Comparison of ENCODE assay signal across 20 cellular contexts in the genomic region with DNA sequence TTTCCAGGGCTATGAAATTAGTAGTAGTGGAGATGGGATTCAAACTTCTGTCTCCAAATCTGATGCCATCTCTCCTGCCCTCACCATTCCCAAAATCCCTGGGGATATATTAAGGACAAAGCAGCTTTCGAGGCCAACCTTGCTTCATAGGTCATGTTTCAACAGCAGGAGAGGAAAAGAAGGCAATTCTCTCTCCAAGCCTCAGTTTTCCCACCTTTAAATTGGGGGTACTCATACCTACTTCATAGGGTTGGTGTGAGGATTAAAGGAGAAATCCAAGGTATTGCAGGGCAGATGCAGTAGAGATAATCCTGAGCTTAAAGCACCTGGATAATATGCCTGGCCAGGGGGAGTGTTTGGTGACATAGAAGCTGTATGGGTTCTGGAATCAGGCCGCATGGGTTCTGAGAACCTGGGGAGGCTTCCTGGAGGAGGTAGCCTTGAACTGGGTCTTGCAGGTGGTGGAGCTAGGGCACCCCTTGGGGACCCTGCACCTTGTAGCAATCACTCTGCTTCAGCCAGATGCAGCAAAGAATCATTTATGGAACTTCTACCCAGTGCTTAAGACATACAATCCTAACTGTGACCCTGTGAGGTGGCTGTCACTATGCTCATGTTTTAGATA. TPM values are rescaled to one million over a fixed set of nuclear protein-coding genes. Genes with fewer than 3 reads are reported as not detected.
DNase-seq lines count a peak whose midpoint lies in the region; ATAC-seq, FAIRE-seq and TF ChIP-seq lines count a peak whose summit lies in the region.
"Had no signal": no experiment of that assay in that cellular context is flagged by ENCODE, and none has a peak within 500 bp of the region (broad histone marks: within the 10 kb centered on the region; RNA-seq: fewer than 3 reads in every experiment).

No MANE protein-coding gene starts in this region.

- peak overlapping the region; percentile 34 for H3K27ac Mint-ChIP-seq in astrocyte (ENCODE audit: unreplicated experiment)
- H3K27ac Mint-ChIP-seq: CD4-positive, CD25-positive, alpha-beta regulatory T cell; CD8-positive, alpha-beta memory T cell; H9 had no signal

- H2BK120ac ChIP-seq in IMR-90 (ENCODE audit: low read depth, low read length) = no peak overlapping the region
- H2BK120ac ChIP-seq in mesendoderm (ENCODE audit: low read depth, low read length) = no peak overlapping the region

- H2BK5ac ChIP-seq in IMR-90 (ENCODE audit: low read depth, low read length, poor library complexity, severe bottlenecking) (no peak overlapping the region), mesendoderm (ENCODE audit: low read length) (no peak overlapping the region)

- no peak overlapping the region for H4K5ac ChIP-seq in IMR-90 (ENCODE audit: low read depth, low read length)
- H4K5ac ChIP-seq in mesendoderm (ENCODE audit: low read length) = no peak overlapping the region

- H3K9me3 ChIP-seq in IMR-90 (ENCODE audit: control insufficient read depth, insufficient read depth, low read length) (no peaks in the 10 kb centered on the region), astrocyte (ENCODE audit: insufficient read depth, low read depth, low read length) (no peaks in the 10 kb centered on the region), sigmoid colon (no peaks in the 10 kb centered on the region)
- H3K9me3 ChIP-seq: BE2C had no signal

- peak overlapping the region; percentile 29; the same call in 1 of the 2 replicates for H2BK20ac ChIP-seq in IMR-90 (ENCODE audit: low read depth, low read length)

- TF ChIP-seq POLR2A in IMR-90 (IDR thresholded peaks at IDR 0.05; ENCODE audit: low read depth, low read length) (no peak), sigmoid colon (IDR thresholded peaks at IDR 0.05) (no peak)

- H3K4me2 ChIP-seq in IMR-90 (ENCODE audit: low read depth, low read length) (no peak overlapping the region), astrocyte (ENCODE audit: low read length) (no peak overlapping the region), mesendoderm (ENCODE audit: low read length) (no peak overlapping the region)

- intact Hi-C loops in IMR-90 (cut with micrococcal nuclease) = no loop called here
- intact Hi-C loops in sigmoid colon (cut with DNase I) = no loop called here

- no peak for FAIRE-seq in astrocyte (lab: Jason Lieb, UNC)
- FAIRE-seq: A204.1, G401.6, GM12891, HTR-8/SVneo had no signal

- peaks cover 1% of the 10 kb centered on the region; the same call in 1 of the 2 replicates for H3K27me3 ChIP-seq in IMR-90 (ENCODE audit: control insufficient read depth, insufficient read depth, low read length)
- no peaks in the 10 kb centered on the region for H3K27me3 ChIP-seq in astrocyte (ENCODE audit: insufficient read depth, low read length)
- H3K27me3 ChIP-seq in mesendoderm (ENCODE audit: insufficient read depth, low read length, poor library complexity) = no peaks in the 10 kb centered on the region
- H3K27me3 ChIP-seq in sigmoid colon = no peaks in the 10 kb centered on the region
- H3K27me3 ChIP-seq: BE2C had no signal

- H3K4me3 ChIP-seq in IMR-90 (ENCODE audit: insufficient read depth, low read depth, low read length) = no peak overlapping the region
- H3K4me3 ChIP-seq in astrocyte (ENCODE audit: insufficient read depth, low read depth, low read length) = no peak overlapping the region
- no peak overlapping the region for H3K4me3 ChIP-seq in mesendoderm (ENCODE audit: low read length)
- no peak overlapping the region for H3K4me3 ChIP-seq in sigmoid colon

- H3K79me2 ChIP-seq in astrocyte (ENCODE audit: insufficient read depth, low read length) = no peaks in the 10 kb centered on the region
- no peaks in the 10 kb centered on the region for H3K79me2 ChIP-seq in mesendoderm (ENCODE audit: control insufficient read depth, insufficient read depth, low read length)

- POLR2A ChIA-PET in IMR-90 (lab: Charles Lee; ENCODE audit: unreplicated experiment) = no interaction called here

- CTCF ChIA-PET in IMR-90 (lab: Yijun Ruan, JAX) = interaction anchor here (1.1 kb wide), 1 partner anchor 41 kb away, joined by 3 read pairs; no protein-coding TSS in a partner anchor

- no peak for ATAC-seq in IMR-90 (ENCODE audit: low read depth)

- DNase-seq in IMR-90 = no peak
- no peak for DNase-seq in astrocyte (ENCODE audit: low read depth)
- no peak for DNase-seq in mesendoderm
- peak; percentile 20 for DNase-seq in sigmoid colon
- no peak for DNase-seq in NCI-H2227 treated with DMSO at 0.1 percent for 48 hours (lab: John Stamatoyannopoulos, UW)
- no peak for DNase-seq in ureter (ENCODE audit: low spot score)
- no peak for DNase-seq in activated effector memory CD4-positive, alpha-beta T cell treated with Interleukin-2 at 50 U/mL for 16 hours
- DNase-seq: ACHN; BE2C; C1 segment of cervical spinal cord; CD4-positive, CD25-positive, alpha-beta regulatory T cell; CD8-positive, alpha-beta memory T cell; COR-L47; DMS 273 treated with DMSO at 0.1 percent for 48 hours; GOT3; H9 had no signal

- H3K23ac ChIP-seq in IMR-90 (ENCODE audit: low read depth, low read length) (no peak overlapping the region), mesendoderm (ENCODE audit: low read length) (no peak overlapping the region)

- H3K36me3 ChIP-seq in IMR-90 (ENCODE audit: control insufficient read depth, insufficient read depth, low read length) = no peaks in the 10 kb centered on the region
- H3K36me3 ChIP-seq in astrocyte (ENCODE audit: insufficient read depth, low read length) = no peaks in the 10 kb centered on the region
- no peaks in the 10 kb centered on the region for H3K36me3 ChIP-seq in mesendoderm (ENCODE audit: control insufficient read depth, insufficient read depth, low read length)
- H3K36me3 ChIP-seq in sigmoid colon = no peaks in the 10 kb centered on the region
- H3K36me3 ChIP-seq: BE2C had no signal

- in situ Hi-C loops in IMR-90 (cut with MboI; ENCODE audit: low sequenced_read_pairs) = no loop called here

- no peak overlapping the region for H3K56ac ChIP-seq in IMR-90 (ENCODE audit: extremely low read depth, insufficient read depth, low read length)
- H3K56ac ChIP-seq in mesendoderm (ENCODE audit: low read length) = no peak overlapping the region

- no peaks in the 10 kb centered on the region for H3K27me3 Mint-ChIP-seq in astrocyte (ENCODE audit: low read depth, unreplicated experiment)

- no peak for TF ChIP-seq RAD21 in IMR-90 (IDR thresholded peaks at IDR 0.05; ENCODE audit: low read length)

- no peak overlapping the region for H3K4me3 Mint-ChIP-seq in astrocyte (ENCODE audit: unreplicated experiment)
- H3K4me3 Mint-ChIP-seq: CD4-positive, CD25-positive, alpha-beta regulatory T cell; CD8-positive, alpha-beta memory T cell; H9 had no signal

- no peak overlapping the region; the same call in 1 of the 2 replicates for H2AK5ac ChIP-seq in IMR-90 (ENCODE audit: low read depth, low read length)
- no peak overlapping the region for H2AK5ac ChIP-seq in mesendoderm (ENCODE audit: low read length)

- H3K4ac ChIP-seq in IMR-90 (ENCODE audit: low read depth, low read length) (no peak overlapping the region), mesendoderm (ENCODE audit: low read depth, low read length) (peak overlapping the region; percentile 27)

- H2BK15ac ChIP-seq in IMR-90 (ENCODE audit: low read depth, low read length) (no peak overlapping the region), mesendoderm (replicated peaks; ENCODE audit: low read depth) (no peak overlapping the region)

- no peak overlapping the region for H3K14ac ChIP-seq in IMR-90 (replicated peaks; ENCODE audit: low read depth, low read length)

- H3K9ac ChIP-seq in IMR-90 (ENCODE audit: low read depth, low read length) (no peak overlapping the region), astrocyte (ENCODE audit: low read length) (no peak overlapping the region), mesendoderm (ENCODE audit: low read length) (no peak overlapping the region)

- no peak for TF ChIP-seq EP300 in sigmoid colon (IDR thresholded peaks at IDR 0.05)

- WGBS in IMR-90 (ENCODE audit: extremely low coverage in 2 of 2, insufficient read length in 1 of 2), 2 experiments = 100% methylated on average over 1 of the region's 2 CpGs; no CpG with 5 or more reads in 1 of the 2 experiments
- WGBS in mesendoderm (ENCODE audit: extremely low coverage, insufficient coverage, low lambda C conversion rate) = no CpG with 5 or more reads among the region's 2 CpGs
- 93 to 94% methylated on average over 2 of the region's 2 CpGs for WGBS in sigmoid colon, 2 donors

- dilution Hi-C loops in IMR-90 (cut with HindIII; ENCODE audit: low sequenced_read_pairs, unreplicated experiment) = no loop called here

- no TSS peak for BruUV-seq in IMR-90 (replicated peaks; lab: Mats Ljungman, UMichigan)

- peaks cover 8% of the 10 kb centered on the region for H3K9me1 ChIP-seq in IMR-90 (ENCODE audit: insufficient read depth, low read length)

- H3K18ac ChIP-seq in IMR-90 (ENCODE audit: low read depth, low read length) (no peak overlapping the region), mesendoderm (ENCODE audit: low read length) (no peak overlapping the region)

- H3K9me3 Mint-ChIP-seq in astrocyte (ENCODE audit: unreplicated experiment) = no peaks in the 10 kb centered on the region
- H3K9me3 Mint-ChIP-seq: CD4-positive, CD25-positive, alpha-beta regulatory T cell; CD8-positive, alpha-beta memory T cell; H9 had no signal

- peaks cover 17% of the 10 kb centered on the region for H3K4me1 Mint-ChIP-seq in astrocyte (ENCODE audit: low read depth, unreplicated experiment)
- H3K4me1 Mint-ChIP-seq: CD4-positive, CD25-positive, alpha-beta regulatory T cell; CD8-positive, alpha-beta memory T cell had no signal

- H3K27ac ChIP-seq in IMR-90 (ENCODE audit: insufficient read depth, low read length) = no peak overlapping the region
- no peak overlapping the region for H3K27ac ChIP-seq in astrocyte (ENCODE audit: low read depth, low read length)
- H3K27ac ChIP-seq in mesendoderm (ENCODE audit: low read depth, low read length) = no peak overlapping the region
- no peak overlapping the region for H3K27ac ChIP-seq in sigmoid colon

- H4K8ac ChIP-seq in IMR-90 (ENCODE audit: low read depth in 2 of 2, low read length in 2 of 2) = no peak overlapping the region
- no peak overlapping the region for H4K8ac ChIP-seq in mesendoderm (ENCODE audit: low read depth, low read length)

- no peaks in the 10 kb centered on the region; a peak in 1 of 4 replicates for H3K79me1 ChIP-seq in IMR-90 (ENCODE audit: low read depth in 1 of 2, low read length in 2 of 2)
- no peaks in the 10 kb centered on the region for H3K79me1 ChIP-seq in mesendoderm (ENCODE audit: low read length)

- no peak for TF ChIP-seq CTCF in IMR-90 (conservative IDR thresholded peaks at IDR 0.05; ENCODE audit: low read depth, low read length)
- no peak for TF ChIP-seq CTCF in astrocyte (IDR thresholded peaks at IDR 0.05; ENCODE audit: insufficient read depth, low read depth, low read length)
- no peak for TF ChIP-seq CTCF in sigmoid colon (IDR thresholded peaks at IDR 0.05)

- no peak overlapping the region for H4K91ac ChIP-seq in IMR-90 (ENCODE audit: insufficient read depth, low read depth, low read length)

- no peaks in the 10 kb centered on the region for H3K36me3 Mint-ChIP-seq in astrocyte (ENCODE audit: low read depth, unreplicated experiment)
- H3K36me3 Mint-ChIP-seq: CD4-positive, CD25-positive, alpha-beta regulatory T cell; CD8-positive, alpha-beta memory T cell had no signal

- no peak overlapping the region for H2AFZ ChIP-seq in IMR-90 (replicated peaks; ENCODE audit: low read length, poor library complexity)
- no peak overlapping the region for H2AFZ ChIP-seq in astrocyte (ENCODE audit: low read depth, low read length)

- H4K20me1 ChIP-seq in IMR-90 (ENCODE audit: insufficient read depth, low read length) = no peaks in the 10 kb centered on the region
- H4K20me1 ChIP-seq in astrocyte (ENCODE audit: insufficient read depth, low read length) = no peaks in the 10 kb centered on the region

- H3K4me1 ChIP-seq in IMR-90 (ENCODE audit: control insufficient read depth, insufficient read depth, low read length) = peaks cover 7% of the 10 kb centered on the region
- H3K4me1 ChIP-seq in astrocyte (ENCODE audit: insufficient read depth, low read length) = peaks cover 11% of the 10 kb centered on the region
- peaks cover 3% of the 10 kb centered on the region for H3K4me1 ChIP-seq in mesendoderm (ENCODE audit: control insufficient read depth, low read depth, low read length)
- peaks cover 0 to 27% (median 5%) of the 10 kb centered on the region in 4 donors for H3K4me1 ChIP-seq in sigmoid colon
- H3K4me1 ChIP-seq: BE2C had no signal

- H2AK9ac ChIP-seq in IMR-90 (replicated peaks; ENCODE audit: low read depth, low read length, poor library complexity) = no peak overlapping the region

RNA-seq across cellular contexts. Expression of gene IFFO2, which starts 10.7 kb away (rescaled TPM):
- total RNA-seq in IMR-90 (2012; rRNA removed) (13.6 and 14.5 TPM in 2 replicates), astrocyte (34.2 and 39.6 TPM in 2 replicates), sigmoid colon (10 to 100 TPM in 2 of 4 donors, 1 to 10 TPM in 2; 7.5 to 35.0 (median 13.8) TPM), ureter (15.0 TPM)
- polyA plus RNA-seq in IMR-90 (2012; rRNA removed) (18.1 and 18.2 TPM in 2 replicates), sigmoid colon (1 to 10 TPM; 1.2 to 8.6 (median 7.2) TPM)
- 14.9 and 25.2 TPM in 2 replicates for polyA plus RNA-seq in IMR-90 (2012; cell fraction: cytosol; rRNA removed)
- polyA plus RNA-seq in IMR-90 (2012; cell fraction: nucleus; rRNA removed; ENCODE audit: low replicate concordance) = 20.2 and 32.8 TPM in 2 replicates
- polyA plus RNA-seq in mesendoderm (2013, experiment 1 of 2) = 10.7 TPM
- 11.3 TPM for polyA plus RNA-seq in mesendoderm (2013, experiment 2 of 2)
